ENCODE assay signal across 9 cellular contexts in the genomic region with DNA sequence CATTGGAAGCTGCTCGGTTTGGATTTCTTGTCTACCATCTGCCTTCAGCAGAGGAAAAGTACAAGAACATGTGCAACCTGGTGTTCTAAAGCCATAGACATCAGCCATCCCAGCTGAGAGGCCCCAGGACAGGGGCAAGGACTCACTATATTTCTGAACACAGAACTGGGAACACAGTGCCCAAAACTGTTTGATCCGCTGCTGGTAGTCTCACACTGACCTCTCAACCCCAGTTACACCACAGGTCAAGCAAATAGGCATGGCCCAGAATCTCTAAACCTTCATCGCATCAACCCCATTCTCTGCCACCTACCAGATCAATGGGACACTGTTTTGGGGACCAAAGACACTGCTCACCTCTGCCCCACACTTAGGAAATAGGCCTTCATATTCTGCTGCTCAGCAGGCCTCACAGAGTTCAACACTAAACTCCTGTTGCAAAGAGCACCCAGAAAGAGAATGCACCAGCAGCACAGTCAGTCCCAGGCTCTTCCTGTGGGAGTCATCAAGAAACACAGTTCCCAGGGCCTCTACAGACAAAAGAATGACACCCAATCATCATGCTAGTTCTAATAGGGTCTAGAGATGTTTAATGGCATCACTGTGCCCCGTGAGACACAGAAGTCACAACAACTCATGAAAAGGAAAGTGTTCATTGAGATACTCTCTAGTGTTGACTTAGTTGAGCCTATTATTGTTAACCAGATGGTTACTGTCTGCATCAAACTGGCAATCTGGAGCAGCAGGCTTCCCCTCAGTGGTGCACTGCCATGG. TPM values are rescaled to one million over a fixed set of nuclear protein-coding genes. Genes with fewer than 3 reads are reported as not detected.
A peak's percentile ranks its signal among the peaks of the same experiment; 100 is the strongest.
DNase-seq lines count a peak whose midpoint lies in the region; ATAC-seq, FAIRE-seq and TF ChIP-seq lines count a peak whose summit lies in the region.
"Had no signal": no experiment of that assay in that cellular context is flagged by ENCODE, and none has a peak within 500 bp of the region (broad histone marks: within the 10 kb centered on the region; RNA-seq: fewer than 3 reads in every experiment).

No MANE protein-coding gene starts in this region.

- peak overlapping the region; percentile 21 for H3K27ac ChIP-seq in CD4-positive, alpha-beta T cell (ENCODE audit: low read depth, low read length)
- H3K27ac ChIP-seq in naive thymus-derived CD4-positive, alpha-beta T cell (ENCODE audit: low read depth, low read length) = peak overlapping the region; percentile 63

- TF ChIP-seq CTCF in CD4-positive, alpha-beta T cell (IDR thresholded peaks at IDR 0.05) = no peak
- no peak for TF ChIP-seq CTCF in cardiac fibroblast (IDR thresholded peaks at IDR 0.05; ENCODE audit: low read depth, low read length)

- intact Hi-C loops in CD4-positive, alpha-beta T cell (cut with DNase I, micrococcal nuclease) = loop anchor here (2.0 to 5.0 kb wide), 2 partner anchors 37 to 73 kb away; no protein-coding TSS in a partner anchor
- intact Hi-C loops in naive thymus-derived CD4-positive, alpha-beta T cell (cut with micrococcal nuclease) = loop anchor here (2.0 kb wide), 2 partner anchors 13 to 37 kb away; no protein-coding TSS in a partner anchor

- no peaks in the 10 kb centered on the region for H3K27me3 Mint-ChIP-seq in CD4-positive, alpha-beta T cell
- no peaks in the 10 kb centered on the region for H3K27me3 Mint-ChIP-seq in naive thymus-derived CD4-positive, alpha-beta T cell
- peaks cover 6% of the 10 kb centered on the region for H3K27me3 Mint-ChIP-seq in activated CD4-positive, alpha-beta memory T cell treated with anti-CD3 and anti-CD28 coated beads, Interleukin-2, amount 10 ng/mL, durations not matched to agents 7 days and 5 days
- H3K27me3 Mint-ChIP-seq: effector memory CD8-positive, alpha-beta T cell had no signal

- no peaks in the 10 kb centered on the region for H3K27me3 ChIP-seq in CD4-positive, alpha-beta T cell (ENCODE audit: control insufficient read depth, insufficient read depth, low read length)
- H3K27me3 ChIP-seq in naive thymus-derived CD4-positive, alpha-beta T cell (ENCODE audit: control insufficient read depth in 2 of 2, insufficient read depth in 2 of 2, low read length in 2 of 2) = no peaks in the 10 kb centered on the region

- POLR2A ChIA-PET in CD4-positive, alpha-beta T cell (lab: Charles Lee) = interaction anchor here (0.7 to 4.4 kb wide), 5 partner anchors 19 to 74 kb away, joined by 3 to 80 read pairs (median 5); a partner anchor contains a TSS
- POLR2A ChIA-PET in naive thymus-derived CD4-positive, alpha-beta T cell (lab: Charles Lee) = interaction anchor here (0.8 to 13.4 kb wide), 8 partner anchors 8 to 68 kb away, joined by 4 to 197 read pairs (median 6); a partner anchor contains a TSS
- POLR2A ChIA-PET in activated CD4-positive, alpha-beta memory T cell treated with anti-CD3 and anti-CD28 coated beads, Interleukin-2, amount 10 ng/mL, durations not matched to agents 7 days and 5 days (lab: Charles Lee) = interaction anchor here (0.8 to 3.6 kb wide), 2 partner anchors 20 kb away, joined by 3 to 56 read pairs; a partner anchor contains a TSS

- ATAC-seq in CD4-positive, alpha-beta T cell (ENCODE audit: poor library complexity) = no peak
- no peak for ATAC-seq in naive thymus-derived CD4-positive, alpha-beta T cell
- no peak for ATAC-seq in HG03139 (IDR thresholded peaks at IDR 0.05; ENCODE audit: unreplicated experiment)
- no peak for ATAC-seq in GM18909 (IDR thresholded peaks at IDR 0.05; ENCODE audit: poor library complexity, unreplicated experiment)

- H3K4me3 ChIP-seq in cardiac fibroblast (replicated peaks in 1 of 2; ENCODE audit: low read depth in 2 of 2, low read length in 2 of 2) = peak overlapping the region in 1 of 2 donors; percentile 56
- H3K4me3 ChIP-seq in naive thymus-derived CD4-positive, alpha-beta T cell (ENCODE audit: low read length) = peak overlapping the region; percentile 86

- CTCF ChIA-PET in CD4-positive, alpha-beta T cell (lab: Charles Lee) = interaction anchor here (0.5 to 1.5 kb wide), 4 partner anchors 9 to 74 kb away, joined by 3 to 6 read pairs (median 3); no protein-coding TSS in a partner anchor
- CTCF ChIA-PET in naive thymus-derived CD4-positive, alpha-beta T cell (lab: Charles Lee) = interaction anchor here (2.7 to 11.1 kb wide), 4 partner anchors 8 to 75 kb away, joined by 20 to 156 read pairs (median 56); no protein-coding TSS in a partner anchor
- CTCF ChIA-PET in activated CD4-positive, alpha-beta memory T cell treated with anti-CD3 and anti-CD28 coated beads, Interleukin-2, amount 10 ng/mL, durations not matched to agents 7 days and 5 days (lab: Charles Lee) = interaction anchor here (0.8 to 2.2 kb wide), 4 partner anchors 8 to 73 kb away, joined by 3 to 10 read pairs (median 4); no protein-coding TSS in a partner anchor

- H3K9me3 ChIP-seq in CD4-positive, alpha-beta T cell (ENCODE audit: control insufficient read depth, low read length) = no peaks in the 10 kb centered on the region
- no peaks in the 10 kb centered on the region for H3K9me3 ChIP-seq in naive thymus-derived CD4-positive, alpha-beta T cell (ENCODE audit: control insufficient read depth in 2 of 3, low read length in 3 of 3)

- H3K36me3 ChIP-seq in naive thymus-derived CD4-positive, alpha-beta T cell (ENCODE audit: control insufficient read depth in 2 of 3, insufficient read depth in 3 of 3, low read length in 3 of 3) = no peaks in the 10 kb centered on the region

- peaks cover 2% of the 10 kb centered on the region for H3K9me3 Mint-ChIP-seq in CD4-positive, alpha-beta T cell
- peaks cover 0 to 5% (median 3%) of the 10 kb centered on the region in 11 donors for H3K9me3 Mint-ChIP-seq in naive thymus-derived CD4-positive, alpha-beta T cell
- no peaks in the 10 kb centered on the region for H3K9me3 Mint-ChIP-seq in activated CD4-positive, alpha-beta memory T cell treated with anti-CD3 and anti-CD28 coated beads, Interleukin-2, amount 10 ng/mL, durations not matched to agents 7 days and 5 days
- H3K9me3 Mint-ChIP-seq: effector memory CD8-positive, alpha-beta T cell had no signal

- H3K36me3 Mint-ChIP-seq in CD4-positive, alpha-beta T cell (ENCODE audit: low read depth) = peaks cover 6% of the 10 kb centered on the region
- peaks cover 0 to 18% (median 7%) of the 10 kb centered on the region in 5 donors for H3K36me3 Mint-ChIP-seq in naive thymus-derived CD4-positive, alpha-beta T cell
- peaks cover 4% of the 10 kb centered on the region for H3K36me3 Mint-ChIP-seq in activated CD4-positive, alpha-beta memory T cell treated with anti-CD3 and anti-CD28 coated beads, Interleukin-2, amount 10 ng/mL, durations not matched to agents 7 days and 5 days (ENCODE audit: low read depth)

- no peak overlapping the region for H3K4me3 Mint-ChIP-seq in CD4-positive, alpha-beta T cell
- peak overlapping the region in 1 of 10 donors; percentile 50 for H3K4me3 Mint-ChIP-seq in naive thymus-derived CD4-positive, alpha-beta T cell
- H3K4me3 Mint-ChIP-seq in activated CD4-positive, alpha-beta memory T cell treated with anti-CD3 and anti-CD28 coated beads, Interleukin-2, amount 10 ng/mL, durations not matched to agents 7 days and 5 days = no peak overlapping the region
- H3K4me3 Mint-ChIP-seq: effector memory CD8-positive, alpha-beta T cell had no signal

- TF ChIP-seq POLR2A in GM12892 (IDR thresholded peaks at IDR 0.05; ENCODE audit: low read depth, low read length) = no peak

- H3K27ac Mint-ChIP-seq in CD4-positive, alpha-beta T cell = no peak overlapping the region
- peak overlapping the region in 2 of 9 donors; percentile 51 to 88 for H3K27ac Mint-ChIP-seq in naive thymus-derived CD4-positive, alpha-beta T cell
- no peak overlapping the region for H3K27ac Mint-ChIP-seq in activated CD4-positive, alpha-beta memory T cell treated with anti-CD3 and anti-CD28 coated beads, Interleukin-2, amount 10 ng/mL, durations not matched to agents 7 days and 5 days
- H3K27ac Mint-ChIP-seq: effector memory CD8-positive, alpha-beta T cell had no signal

- H3K4me1 ChIP-seq in naive thymus-derived CD4-positive, alpha-beta T cell (ENCODE audit: control insufficient read depth in 2 of 2, insufficient read depth in 2 of 2, low read length in 2 of 2) = peaks cover 9 to 53% of the 10 kb centered on the region in 2 donors

- FAIRE-seq in GM12892 (lab: Jason Lieb, UNC) = peak; percentile 70

- no peak for DNase-seq in CD4-positive, alpha-beta T cell
- no peak for DNase-seq in GM12892 (ENCODE audit: insufficient read length)
- peak; percentile 27 to 34 for DNase-seq in cardiac fibroblast (ENCODE audit: low read depth in 2 of 2)
- no peak for DNase-seq in naive thymus-derived CD4-positive, alpha-beta T cell
- DNase-seq in activated CD4-positive, alpha-beta memory T cell treated with anti-CD3 and anti-CD28 coated beads, Interleukin-2, amount 10 ng/mL, durations not matched to agents 7 days and 5 days = no peak
- no peak for DNase-seq in NCI-H2227 (lab: John Stamatoyannopoulos, UW; ENCODE audit: unreplicated experiment)
- DNase-seq: effector memory CD8-positive, alpha-beta T cell had no signal

- peaks cover 21% of the 10 kb centered on the region for H3K4me1 Mint-ChIP-seq in CD4-positive, alpha-beta T cell (ENCODE audit: low read depth)
- H3K4me1 Mint-ChIP-seq in naive thymus-derived CD4-positive, alpha-beta T cell = peaks cover 0 to 36% (median 10%) of the 10 kb centered on the region in 7 donors
- peaks cover 1% of the 10 kb centered on the region for H3K4me1 Mint-ChIP-seq in activated CD4-positive, alpha-beta memory T cell treated with anti-CD3 and anti-CD28 coated beads, Interleukin-2, amount 10 ng/mL, durations not matched to agents 7 days and 5 days

RNA-seq across cellular contexts. Expression of a gene that starts 1.8 kb away (rescaled TPM):
- total RNA-seq in CD4-positive, alpha-beta T cell = 10 to 100 TPM; 22.0 to 25.9 TPM
- polyA plus RNA-seq in GM12892 (2012; ENCODE audit: missing spikeins) = 5.7 TPM
- total RNA-seq in naive thymus-derived CD4-positive, alpha-beta T cell = 10 to 100 TPM; 10.4 to 47.3 (median 26.6) TPM
- polyA plus RNA-seq in naive thymus-derived CD4-positive, alpha-beta T cell = 1 to 10 TPM; 4.6 to 6.3 TPM
- 1 to 10 TPM; 2.8 to 3.6 TPM for total RNA-seq in activated CD4-positive, alpha-beta memory T cell treated with anti-CD3 and anti-CD28 coated beads, Interleukin-2, amount 10 ng/mL, durations not matched to agents 7 days and 5 days

RNA-seq across cellular contexts. Expression of a gene that starts 20.1 kb away (rescaled TPM):
- total RNA-seq in CD4-positive, alpha-beta T cell = 10 to 100 TPM; 52.7 to 53.2 TPM
- polyA plus RNA-seq in GM12892 (2012; ENCODE audit: missing spikeins) = 18.2 TPM
- 10 to 100 TPM; 30.0 to 40.2 (median 30.7) TPM for total RNA-seq in naive thymus-derived CD4-positive, alpha-beta T cell
- 10 to 100 TPM; 17.8 to 20.7 TPM for polyA plus RNA-seq in naive thymus-derived CD4-positive, alpha-beta T cell
- 10 to 100 TPM; 24.0 to 24.6 TPM for total RNA-seq in activated CD4-positive, alpha-beta memory T cell treated with anti-CD3 and anti-CD28 coated beads, Interleukin-2, amount 10 ng/mL, durations not matched to agents 7 days and 5 days

Comparison
In these comparisons a context has a peak if more than half of its experiments do, and no peak if none do; other contexts are left out.
1. DNase-seq: peak in cardiac fibroblast (2 of 2); none in CD4-positive, alpha-beta T cell (0 of 10), GM12892 (single experiment), naive thymus-derived CD4-positive, alpha-beta T cell (0 of 9), activated CD4-positive, alpha-beta memory T cell treated with anti-CD3 and anti-CD28 coated beads, Interleukin-2, amount 10 ng/mL, durations not matched to agents 7 days and 5 days (single experiment) and NCI-H2227 (single experiment).